1 cellular context compared by ENCODE assay signal in genomic region chr2:150178591-150178990, GRCh38.
TF ChIP-seq lines count a peak whose summit lies in the region.

No MANE protein-coding gene starts in this region.

TF ChIP-seq in GM23338, 12 proteins besides CTCF, POLR2A, EP300 and RAD21 (continued from another document):
- TF ChIP-seq ZNF462 (CRISPR knock-in tag; IDR thresholded peaks at IDR 0.05) (no peak), EZH2phosphoT487 (IDR thresholded peaks at IDR 0.05; ENCODE audit: unreplicated experiment) (no peak), ZNF114 (CRISPR knock-in tag; IDR thresholded peaks at IDR 0.05) (no peak)
